In genomic region chr2:218881744-218882462, GRCh38 we compare ENCODE assay signal across 1 cellular context.
TF ChIP-seq lines count a peak whose summit lies in the region.

No MANE protein-coding gene starts in this region.

TF ChIP-seq in SK-N-SH treated with all-trans-retinoic acid at 6 μM for 48 hours, 23 proteins besides CTCF, POLR2A, EP300 and RAD21 (continued from another document):
- TF ChIP-seq ZNF8 (CRISPR knock-in tag; IDR thresholded peaks at IDR 0.05) (no peak), ISL1 (CRISPR knock-in tag; IDR thresholded peaks at IDR 0.05) (no peak), ZFP30 (CRISPR knock-in tag; IDR thresholded peaks at IDR 0.05) (no peak), RARB (CRISPR knock-in tag; IDR thresholded peaks at IDR 0.05) (no peak), CREB5 (CRISPR knock-in tag; IDR thresholded peaks at IDR 0.05; ENCODE audit: low read depth) (no peak), ZFP3 (CRISPR knock-in tag; IDR thresholded peaks at IDR 0.05) (no peak), ESRRG (CRISPR knock-in tag; IDR thresholded peaks at IDR 0.05) (no peak), PPARA (CRISPR knock-in tag; IDR thresholded peaks at IDR 0.05; ENCODE audit: borderline replicate concordance) (no peak), POU6F1 (CRISPR knock-in tag; IDR thresholded peaks at IDR 0.05; ENCODE audit: borderline replicate concordance, low read depth) (no peak), TSHZ2 (CRISPR knock-in tag; IDR thresholded peaks at IDR 0.05) (no peak)
